In genomic region chrX:154457491-154458115, GRCh38 we compare ENCODE assay signal across 8 cellular contexts. TPM values are rescaled to one million over a fixed set of nuclear protein-coding genes. Genes with fewer than 3 reads are reported as not detected.
DNase-seq lines count a peak whose midpoint lies in the region; ATAC-seq and TF ChIP-seq lines count a peak whose summit lies in the region.

No MANE protein-coding gene starts in this region.

- peak overlapping the region in 1 of 2 donors; percentile 38 for H3K9ac ChIP-seq in duodenal mucosa (ENCODE audit: low read depth in 1 of 2, low read length in 2 of 2)

- 8 to 9% methylated on average over 12 to 33 of the region's 65 CpGs for WGBS in testis, 2 donors

- H3K4me1 ChIP-seq in duodenal mucosa (ENCODE audit: control insufficient read depth in 1 of 2, insufficient read depth in 2 of 2, low read length in 2 of 2) (peaks cover 6 to 8% of the 10 kb centered on the region in 2 donors), testis (no peaks in the 10 kb centered on the region)

- TF ChIP-seq POLR2A in testis (IDR thresholded peaks at IDR 0.05), result no peak

- no peaks in the 10 kb centered on the region for H3K27me3 ChIP-seq in duodenal mucosa (ENCODE audit: control insufficient read depth in 1 of 2, insufficient read depth in 2 of 2, low read length in 2 of 2)
- H3K27me3 ChIP-seq in testis, result no peaks in the 10 kb centered on the region

- H3K4me3 ChIP-seq in Jurkat, Clone E6-1 (ENCODE audit: low read length), result peak overlapping the region; percentile 48
- H3K4me3 ChIP-seq in duodenal mucosa (ENCODE audit: low read depth in 1 of 2, low read length in 2 of 2) (peak overlapping the region; percentile 38 to 62), testis (peak overlapping the region; percentile 44 to 55)

- no peak for TF ChIP-seq CTCF in VCaP (conservative IDR thresholded peaks at IDR 0.05)
- no peak for TF ChIP-seq CTCF in testis (IDR thresholded peaks at IDR 0.05)

- peak; percentile 84 for DNase-seq in DMS53 (lab: John Stamatoyannopoulos, UW)
- peak; percentile 22 for DNase-seq in Jurkat, Clone E6-1 (ENCODE audit: low read depth, low spot score)
- DNase-seq in midbrain (lab: John Stamatoyannopoulos, UW), result peak; percentile 18
- DNase-seq in testis, result peak; percentile 30

- H3K27ac ChIP-seq in VCaP, result peak overlapping the region; percentile 77
- no peak overlapping the region for H3K27ac ChIP-seq in duodenal mucosa (ENCODE audit: low read depth, low read length)
- H3K27ac ChIP-seq in testis, result peak overlapping the region in 1 of 2 donors; percentile 56

- H3K9me3 ChIP-seq in duodenal mucosa (ENCODE audit: control insufficient read depth in 1 of 2, low read length in 2 of 2) (no peaks in the 10 kb centered on the region), testis (no peaks in the 10 kb centered on the region)

- H3K36me3 ChIP-seq in duodenal mucosa (ENCODE audit: control insufficient read depth in 1 of 2, insufficient read depth in 2 of 2, low read length in 2 of 2) (peaks cover 5 to 6% of the 10 kb centered on the region in 2 donors), testis (ENCODE audit: low read depth, missing control alignments) (no peaks in the 10 kb centered on the region)

- intact Hi-C loops in testis (cut with DNase I; ENCODE audit: low total_unique reads), result no loop called here

- ATAC-seq in GM21528 (IDR thresholded peaks at IDR 0.05; ENCODE audit: low FRiP score, unreplicated experiment) (peak; percentile 56), HG03457 (IDR thresholded peaks at IDR 0.05; ENCODE audit: unreplicated experiment) (no peak)

RNA-seq across cellular contexts. Expression of gene PLXNA3, which starts 0.5 kb away (rescaled TPM):
- 32.7 TPM for polyA plus RNA-seq in Jurkat, Clone E6-1 (2012; ENCODE audit: insufficient read depth, insufficient read length)
- total RNA-seq in testis, result 10 to 100 TPM; 37.3 to 63.5 TPM
- 24.7 TPM for polyA plus RNA-seq in testis (ENCODE audit: insufficient read depth, low read depth, low replicate concordance)

RNA-seq across cellular contexts. Expression of gene FAM50A, which starts 13.7 kb away (rescaled TPM):
- 62.4 TPM for polyA plus RNA-seq in Jurkat, Clone E6-1 (2012; ENCODE audit: insufficient read depth, insufficient read length)
- 10 to 100 TPM; 38.4 to 38.5 TPM for total RNA-seq in testis
- polyA plus RNA-seq in testis (ENCODE audit: insufficient read depth, low read depth, low replicate concordance), result 29.6 TPM

RNA-seq across cellular contexts. Expression of gene GDI1, which starts 20.6 kb away (rescaled TPM):
- 164 TPM for polyA plus RNA-seq in Jurkat, Clone E6-1 (2012; ENCODE audit: insufficient read depth, insufficient read length)
- 100 to 1,000 TPM; 158 to 162 TPM for total RNA-seq in testis
- 118 TPM for polyA plus RNA-seq in testis (ENCODE audit: insufficient read depth, low read depth, low replicate concordance)

RNA-seq across cellular contexts. Expression of gene LAGE3, which starts 21.5 kb away (rescaled TPM):
- 58.9 TPM for polyA plus RNA-seq in Jurkat, Clone E6-1 (2012; ENCODE audit: insufficient read depth, insufficient read length)
- total RNA-seq in testis, result 10 to 100 TPM; 29.1 to 30.9 TPM
- 12.4 TPM for polyA plus RNA-seq in testis (ENCODE audit: insufficient read depth, low read depth, low replicate concordance)

RNA-seq across cellular contexts. Expression of gene UBL4A, which starts 28.8 kb away (rescaled TPM):
- 47.4 TPM for polyA plus RNA-seq in Jurkat, Clone E6-1 (2012; ENCODE audit: insufficient read depth, insufficient read length)
- total RNA-seq in testis, result 10 to 100 TPM; 16.8 to 18.9 TPM
- 13.3 TPM for polyA plus RNA-seq in testis (ENCODE audit: insufficient read depth, low read depth, low replicate concordance)

Comparison
In these comparisons a context has a peak if more than half of its experiments do, and no peak if none do; other contexts are left out.
1. DNase-seq: peak in every context shown above with its lines; median percentile 84 in DMS53; 30 in testis; 22 in Jurkat, Clone E6-1; 18 in midbrain.